Comparison of ENCODE assay signal across 8 cellular contexts in genomic region chr12:123388948-123389559, GRCh38. TPM values are rescaled to one million over a fixed set of nuclear protein-coding genes. Genes with fewer than 3 reads are reported as not detected.
DNase-seq lines count a peak whose midpoint lies in the region; FAIRE-seq and TF ChIP-seq lines count a peak whose summit lies in the region.

No MANE protein-coding gene starts in this region.

- peak overlapping the region in 1 of 2 donors; percentile 47 for H3K4me3 ChIP-seq in CD4-positive, alpha-beta memory T cell (ENCODE audit: low read length in 2 of 2)
- H3K4me3 ChIP-seq in astrocyte (ENCODE audit: insufficient read depth, low read depth, low read length) (peak overlapping the region; percentile 73), mononuclear cell (ENCODE audit: low read length) (peak overlapping the region; percentile 54)

- peaks cover 45% of the 10 kb centered on the region for H3K4me1 ChIP-seq in CD4-positive, alpha-beta memory T cell (ENCODE audit: insufficient read depth, low read length)
- H3K4me1 ChIP-seq in astrocyte (ENCODE audit: insufficient read depth, low read length) (peaks cover 26% of the 10 kb centered on the region), mononuclear cell (ENCODE audit: insufficient read depth, low read length) (peaks cover 53% of the 10 kb centered on the region)

- H3K27me3 ChIP-seq in CD4-positive, alpha-beta memory T cell (ENCODE audit: insufficient read depth, low read length) = no peaks in the 10 kb centered on the region
- H3K27me3 ChIP-seq in astrocyte (ENCODE audit: insufficient read depth, low read length) (no peaks in the 10 kb centered on the region), mononuclear cell (ENCODE audit: insufficient read depth, low read length) (no peaks in the 10 kb centered on the region)

- POLR2A ChIA-PET in CD4-positive, alpha-beta memory T cell (lab: Charles Lee; ENCODE audit: partially characterized antibody) = interaction anchor here (1.0 to 5.9 kb wide), 2 partner anchors 23 to 116 kb away, joined by 3 to 113 read pairs; partner anchors contain the start of gene SBNO1

- peaks cover 18 to 51% (median 42%) of the 10 kb centered on the region in 4 donors for H3K4me1 Mint-ChIP-seq in CD4-positive, alpha-beta memory T cell
- peaks cover 12% of the 10 kb centered on the region for H3K4me1 Mint-ChIP-seq in astrocyte (ENCODE audit: low read depth, unreplicated experiment)

- H3K9me3 ChIP-seq in CD4-positive, alpha-beta memory T cell (ENCODE audit: control insufficient read depth in 1 of 2, low read length in 2 of 2) = no peaks in the 10 kb centered on the region
- H3K9me3 ChIP-seq in astrocyte (ENCODE audit: insufficient read depth, low read depth, low read length) (no peaks in the 10 kb centered on the region), mononuclear cell (ENCODE audit: low read depth, low read length) (no peaks in the 10 kb centered on the region)

- peak overlapping the region; percentile 96 for H3K4me2 ChIP-seq in astrocyte (ENCODE audit: low read length)

- DNase-seq in CD4-positive, alpha-beta memory T cell = no peak
- no peak for DNase-seq in H54 (ENCODE audit: insufficient read length, low spot score)
- DNase-seq in astrocyte (ENCODE audit: low read depth) = no peak
- DNase-seq in NCI-H510A (lab: John Stamatoyannopoulos, UW) = no peak
- no peak for DNase-seq in head of caudate nucleus
- DNase-seq in putamen (ENCODE audit: low spot score) = no peak
- DNase-seq in NCI-H1417 treated with DMSO at 0.1 percent for 48 hours (lab: John Stamatoyannopoulos, UW) = no peak

- H3K27me3 Mint-ChIP-seq in CD4-positive, alpha-beta memory T cell = no peaks in the 10 kb centered on the region
- no peaks in the 10 kb centered on the region for H3K27me3 Mint-ChIP-seq in astrocyte (ENCODE audit: low read depth, unreplicated experiment)

- no peak for TF ChIP-seq CTCF in astrocyte (IDR thresholded peaks at IDR 0.05; ENCODE audit: insufficient read depth, low read depth, low read length)

- peak; percentile 50; the same call in 1 of the 2 replicates for TF ChIP-seq POLR2A in H54 (IDR thresholded peaks at IDR 0.05; ENCODE audit: low read depth, low read length)

- no peaks in the 10 kb centered on the region for H3K9me3 Mint-ChIP-seq in CD4-positive, alpha-beta memory T cell
- no peaks in the 10 kb centered on the region for H3K9me3 Mint-ChIP-seq in astrocyte (ENCODE audit: unreplicated experiment)

- peak overlapping the region; percentile 57 for H3K27ac ChIP-seq in CD4-positive, alpha-beta memory T cell (ENCODE audit: low read depth, low read length)
- H3K27ac ChIP-seq in astrocyte (ENCODE audit: low read depth, low read length) = no peak overlapping the region

- no peak overlapping the region for H3K27ac Mint-ChIP-seq in CD4-positive, alpha-beta memory T cell
- H3K27ac Mint-ChIP-seq in astrocyte (ENCODE audit: unreplicated experiment) = no peak overlapping the region

- peaks cover 7 to 31% of the 10 kb centered on the region in 2 donors for H3K36me3 Mint-ChIP-seq in CD4-positive, alpha-beta memory T cell
- peaks cover 20% of the 10 kb centered on the region for H3K36me3 Mint-ChIP-seq in astrocyte (ENCODE audit: low read depth, unreplicated experiment)

- H4K20me1 ChIP-seq in astrocyte (ENCODE audit: insufficient read depth, low read length) = peaks cover 34% of the 10 kb centered on the region

- CTCF ChIA-PET in CD4-positive, alpha-beta memory T cell (lab: Charles Lee; ENCODE audit: partially characterized antibody) = interaction anchor here (1.0 to 2.5 kb wide), 2 partner anchors 23 to 193 kb away, joined by 3 to 16 read pairs; no protein-coding TSS in a partner anchor

- no peak overlapping the region for H2AFZ ChIP-seq in astrocyte (ENCODE audit: low read depth, low read length)

- H3K9ac ChIP-seq in astrocyte (ENCODE audit: low read length) = peak overlapping the region; percentile 80

- H3K36me3 ChIP-seq in CD4-positive, alpha-beta memory T cell (ENCODE audit: insufficient read depth, low read length) = peaks cover 3% of the 10 kb centered on the region
- peaks cover 27% of the 10 kb centered on the region for H3K36me3 ChIP-seq in astrocyte (ENCODE audit: insufficient read depth, low read length)

- no peak overlapping the region for H3K4me3 Mint-ChIP-seq in CD4-positive, alpha-beta memory T cell
- H3K4me3 Mint-ChIP-seq in astrocyte (ENCODE audit: unreplicated experiment) = no peak overlapping the region

- intact Hi-C loops in CD4-positive, alpha-beta memory T cell (cut with micrococcal nuclease) = loop anchor here (1.0 to 2.0 kb wide), 4 partner anchors 24 to 193 kb away; partner anchors contain the start of genes RILPL2 and SNRNP35
- intact Hi-C loops in head of caudate nucleus (cut with DNase I) = loop anchor here (2.0 to 5.0 kb wide), 2 partner anchors 24 to 193 kb away; partner anchors contain the start of genes SBNO1 and TMED2

- H3K79me2 ChIP-seq in astrocyte (ENCODE audit: insufficient read depth, low read length) = peaks cover 81% of the 10 kb centered on the region

- FAIRE-seq in H54 (lab: Jason Lieb, UNC) (no peak), astrocyte (lab: Jason Lieb, UNC) (no peak)

RNA-seq across cellular contexts. Expression of gene KMT5A, which starts 5.1 kb away (rescaled TPM):
- total RNA-seq in CD4-positive, alpha-beta memory T cell = 10 to 100 TPM; 31.5 to 35.9 TPM
- 1 to 10 TPM; 1.0 to 4.3 TPM for polyA plus RNA-seq in CD4-positive, alpha-beta memory T cell
- total RNA-seq in astrocyte (49.8 and 54.4 TPM in 2 replicates), mononuclear cell (40.3 TPM)

RNA-seq across cellular contexts. Expression of gene SBNO1, which starts 24.4 kb away (rescaled TPM):
- 10 to 100 TPM; 54.1 to 56.3 TPM for total RNA-seq in CD4-positive, alpha-beta memory T cell
- polyA plus RNA-seq in CD4-positive, alpha-beta memory T cell = 10 to 100 TPM; 26.3 to 39.9 TPM
- 45.9 and 50.4 TPM in 2 replicates for total RNA-seq in astrocyte
- total RNA-seq in mononuclear cell = 43.6 TPM

RNA-seq across cellular contexts. Expression of gene RILPL2, which starts 47.4 kb away (rescaled TPM):
- total RNA-seq in CD4-positive, alpha-beta memory T cell = 10 to 100 TPM; 11.6 to 11.9 TPM
- polyA plus RNA-seq in CD4-positive, alpha-beta memory T cell = 10 to 100 TPM; 13.3 to 13.7 TPM
- total RNA-seq in astrocyte (1.4 TPM in 2 replicates), mononuclear cell (9.9 TPM)
